ENCODE assay signal across 26 cellular contexts in genomic region chr6:323730-324088, GRCh38. TPM values are rescaled to one million over a fixed set of nuclear protein-coding genes. Genes with fewer than 3 reads are reported as not detected.
DNase-seq lines count a peak whose midpoint lies in the region; ATAC-seq and TF ChIP-seq lines count a peak whose summit lies in the region.
"Had no signal": no experiment of that assay in that cellular context is flagged by ENCODE, and none has a peak within 500 bp of the region (broad histone marks: within the 10 kb centered on the region; RNA-seq: fewer than 3 reads in every experiment).

No MANE protein-coding gene starts in this region.

- in situ Hi-C loops in GM13976 (cut with MboI; ENCODE audit: low sequenced_read_pairs, unreplicated experiment), result no loop called here

- H3K4me3 ChIP-seq in KMS-11 (IDR thresholded peaks at IDR 0.05; ENCODE audit: insufficient read depth, low read depth, low read length), result no peak overlapping the region
- no peak overlapping the region for H3K4me3 ChIP-seq in sigmoid colon
- H3K4me3 ChIP-seq in MG63, result no peak overlapping the region
- no peak overlapping the region for H3K4me3 ChIP-seq in ascending aorta
- H3K4me3 ChIP-seq: PC-9 had no signal

- peaks cover 69% of the 10 kb centered on the region for H3K79me2 ChIP-seq in KMS-11 (ENCODE audit: insufficient read depth, low read depth)

- H3K4me1 ChIP-seq in KMS-11 (ENCODE audit: low read depth, poor library complexity, severe bottlenecking) (peaks cover 99% of the 10 kb centered on the region), sigmoid colon (peaks cover 0 to 23% (median 18%) of the 10 kb centered on the region in 4 donors), ascending aorta (peaks cover 3 to 8% of the 10 kb centered on the region in 2 donors)
- H3K4me1 ChIP-seq: BE2C had no signal

- peak overlapping the region; percentile 4; the same call in 1 of the 2 replicates for H3K9ac ChIP-seq in KMS-11
- H3K9ac ChIP-seq: SK-N-SH had no signal

- peaks cover 30% of the 10 kb centered on the region for H3K36me3 Mint-ChIP-seq in activated B cell treated with CpG ODN at 0.5 μM for 24 hours (ENCODE audit: low read depth)

- 54 to 76% methylated on average over 4 of the region's 4 CpGs for WGBS in sigmoid colon, 2 donors

- H3K4me1 Mint-ChIP-seq in activated B cell treated with CpG ODN at 0.5 μM for 24 hours, result peaks cover 9% of the 10 kb centered on the region

- H3K9me3 Mint-ChIP-seq in activated B cell treated with CpG ODN at 0.5 μM for 24 hours, result no peaks in the 10 kb centered on the region

- peak overlapping the region; percentile 95 for H3K4me2 ChIP-seq in KMS-11
- H3K4me2 ChIP-seq: PC-9, SK-N-SH had no signal

- CTCF ChIA-PET in activated B cell treated with CpG ODN at 0.5 μM for 24 hours (lab: Charles Lee), result no interaction called here

- no peak overlapping the region for H3K27ac Mint-ChIP-seq in activated B cell treated with CpG ODN at 0.5 μM for 24 hours
- H3K27ac Mint-ChIP-seq: CD4-positive, CD25-positive, alpha-beta regulatory T cell had no signal

- no peak for TF ChIP-seq POLR2A in sigmoid colon (IDR thresholded peaks at IDR 0.05)

- TF ChIP-seq CTCF in KMS-11 (conservative IDR thresholded peaks at IDR 0.05; ENCODE audit: low read depth, low read length) (no peak), activated B cell treated with CpG ODN at 0.5 μM for 24 hours (IDR thresholded peaks at IDR 0.05) (no peak), sigmoid colon (IDR thresholded peaks at IDR 0.05) (no peak), ascending aorta (IDR thresholded peaks at IDR 0.05) (no peak), GM13976 (IDR thresholded peaks at IDR 0.05; ENCODE audit: borderline replicate concordance, control extremely low read depth, extremely low read depth, insufficient read depth, missing control alignments) (no peak)

- H3K9me3 ChIP-seq in sigmoid colon, result no peaks in the 10 kb centered on the region
- no peaks in the 10 kb centered on the region for H3K9me3 ChIP-seq in MG63
- H3K9me3 ChIP-seq in ascending aorta, result no peaks in the 10 kb centered on the region
- H3K9me3 ChIP-seq: SK-N-SH had no signal

- no peak for ATAC-seq in activated B cell treated with CpG ODN at 0.5 μM for 24 hours (ENCODE audit: low read depth)
- ATAC-seq: HCT116 had no signal

- H4K20me1 ChIP-seq in KMS-11 (ENCODE audit: insufficient read depth), result no peaks in the 10 kb centered on the region

- intact Hi-C loops in activated B cell treated with CpG ODN at 0.5 μM for 24 hours (cut with micrococcal nuclease) (no loop called here), sigmoid colon (cut with DNase I) (no loop called here), ascending aorta (cut with DNase I) (no loop called here)

- no peaks in the 10 kb centered on the region for H3K27me3 Mint-ChIP-seq in activated B cell treated with CpG ODN at 0.5 μM for 24 hours
- H3K27me3 Mint-ChIP-seq: CD4-positive, CD25-positive, alpha-beta regulatory T cell had no signal

- H3K27ac ChIP-seq in KMS-11 (peak overlapping the region; percentile 92), sigmoid colon (no peak overlapping the region), ascending aorta (no peak overlapping the region)
- H3K27ac ChIP-seq: 22Rv1, PC-9, RWPE1 had no signal

- no peak overlapping the region for H2AFZ ChIP-seq in KMS-11 (ENCODE audit: low read depth)
- H2AFZ ChIP-seq: PC-9 had no signal

- POLR2A ChIA-PET in activated B cell treated with CpG ODN at 0.5 μM for 24 hours (lab: Charles Lee), result interaction anchor here (0.7 to 2.4 kb wide), 3 partner anchors 9 to 68 kb away, joined by 3 to 6 read pairs (median 3); partner anchors contain the start of gene IRF4

- no peak for TF ChIP-seq EP300 in sigmoid colon (IDR thresholded peaks at IDR 0.05)

- no peaks in the 10 kb centered on the region for H3K27me3 ChIP-seq in KMS-11 (ENCODE audit: insufficient read depth, low read depth)
- H3K27me3 ChIP-seq in sigmoid colon, result no peaks in the 10 kb centered on the region
- peaks cover 3% of the 10 kb centered on the region; the same call in 1 of the 2 replicates for H3K27me3 ChIP-seq in MG63
- H3K27me3 ChIP-seq in ascending aorta, result no peaks in the 10 kb centered on the region

- no peak overlapping the region for H3K4me3 Mint-ChIP-seq in activated B cell treated with CpG ODN at 0.5 μM for 24 hours
- H3K4me3 Mint-ChIP-seq: CD4-positive, CD25-positive, alpha-beta regulatory T cell had no signal

- peak; percentile 6 for DNase-seq in activated CD4-positive, CD25-positive, alpha-beta regulatory T cell treated with anti-CD3 and anti-CD28 coated beads, Interleukin-2, amount 50 U/mL, for 72 hours
- DNase-seq in activated CD4-positive, CD25-positive, alpha-beta regulatory T cell (lab: John Stamatoyannopoulos, UW), result no peak
- DNase-seq in activated B cell treated with CpG ODN at 0.5 μM for 24 hours (peak; percentile 3), sigmoid colon (peak; percentile 57), MG63 (no peak), ascending aorta (ENCODE audit: low spot score in 2 of 2) (no peak), GM13976 (ENCODE audit: low spot score) (no peak)
- DNase-seq: BE2C; CD4-positive, CD25-positive, alpha-beta regulatory T cell; DMS153; DND-41; Karpas-422; MV-4-11; NCI-H1105; NCI-H1436 treated with DMSO at 0.1 percent for 48 hours; NCI-H187 treated with DMSO at 0.1 percent for 48 hours; NCI-H524; NCI-H774; NK-92 treated with Interleukin-12 subunit alpha and Interleukin-12 subunit beta, amount 100 ng/mL, for 24 hours; PC-9; SK-N-SH; SW 1271 had no signal

- H3K36me3 ChIP-seq in KMS-11 (ENCODE audit: insufficient read depth) (no peaks in the 10 kb centered on the region), sigmoid colon (no peaks in the 10 kb centered on the region), MG63 (no peaks in the 10 kb centered on the region), ascending aorta (no peaks in the 10 kb centered on the region)
- H3K36me3 ChIP-seq: BE2C had no signal

RNA-seq across cellular contexts. Expression of gene DUSP22, which starts 31.4 kb away (rescaled TPM):
- 137 and 153 TPM in 2 replicates for total RNA-seq in activated B cell treated with CpG ODN at 0.5 μM for 24 hours
- 100 to 1,000 TPM in 1 of 4 donors, 10 to 100 TPM in 3; 55.6 to 113 (median 80.5) TPM for total RNA-seq in sigmoid colon
- polyA plus RNA-seq in sigmoid colon, result 10 to 100 TPM; 15.7 to 35.3 (median 32.4) TPM
- total RNA-seq in MG63 (2014; rRNA removed; shearing (Covaris generic); ENCODE audit: low replicate concordance), result 4.5 TPM in 2 replicates
- total RNA-seq in ascending aorta, result 216 TPM

Comparison
In these comparisons a context has a peak if more than half of its experiments do, and no peak if none do; other contexts are left out.
1. DNase-seq: peak in activated CD4-positive, CD25-positive, alpha-beta regulatory T cell treated with anti-CD3 and anti-CD28 coated beads, Interleukin-2, amount 50 U/mL, for 72 hours (single experiment), activated B cell treated with CpG ODN at 0.5 μM for 24 hours (single experiment) and sigmoid colon (single experiment); none in activated CD4-positive, CD25-positive, alpha-beta regulatory T cell (0 of 4), MG63 (single experiment), ascending aorta (0 of 2) and GM13976 (single experiment).
2. RNA of gene DUSP22, which starts 31.4 kb away (total RNA-seq): 216 TPM in ascending aorta (single experiment), 137 to 153 TPM in activated B cell treated with CpG ODN at 0.5 μM for 24 hours and 55.6 to 113 TPM in sigmoid colon; 4.5 TPM in MG63; every median in the first group is over 10 times any median in the second.